In genomic region chr5:82657036-82657699, GRCh38 we compare ENCODE assay signal across 28 cellular contexts.
DNase-seq lines count a peak whose midpoint lies in the region; ATAC-seq, FAIRE-seq and TF ChIP-seq lines count a peak whose summit lies in the region.
"Had no signal": no experiment of that assay in that cellular context is flagged by ENCODE, and none has a peak within 500 bp of the region (broad histone marks: within the 10 kb centered on the region; RNA-seq: fewer than 3 reads in every experiment).

No MANE protein-coding gene starts in this region.

- FAIRE-seq in H54 (lab: Jason Lieb, UNC), result no peak
- FAIRE-seq: D721Med, GM12878 had no signal

- H3K36me3 Mint-ChIP-seq in nephron (ENCODE audit: low read depth), result no peaks in the 10 kb centered on the region
- H3K36me3 Mint-ChIP-seq: CD4-positive, CD25-positive, alpha-beta regulatory T cell had no signal

- H3K27ac Mint-ChIP-seq in nephron, result peak overlapping the region; percentile 0 to 73 (median 24)
- H3K27ac Mint-ChIP-seq: CD4-positive, CD25-positive, alpha-beta regulatory T cell; GM23338; HFFc6 had no signal

- H3K27me3 Mint-ChIP-seq in nephron (ENCODE audit: low read depth), result no peaks in the 10 kb centered on the region
- H3K27me3 Mint-ChIP-seq: CD4-positive, CD25-positive, alpha-beta regulatory T cell had no signal

- no peaks in the 10 kb centered on the region for H3K79me2 ChIP-seq in PC-3 (ENCODE audit: low read length)

- no TSS peak for BruUV-seq in PC-3 (replicated peaks; lab: Mats Ljungman, UMichigan)

- no peak overlapping the region for H3K27ac ChIP-seq in cardiac muscle cell
- H3K27ac ChIP-seq in PC-3 (ENCODE audit: low read length), result no peak overlapping the region
- H3K27ac ChIP-seq: SK-N-MC had no signal

- H3K9me2 ChIP-seq in PC-3 (replicated peaks; ENCODE audit: low read length), result no peaks in the 10 kb centered on the region

- CTCF ChIA-PET in PC-3 (lab: Charles Lee), result no interaction called here

- H3K9me3 Mint-ChIP-seq in nephron, result peaks cover 7% of the 10 kb centered on the region
- H3K9me3 Mint-ChIP-seq: CD4-positive, CD25-positive, alpha-beta regulatory T cell; GM23338; HFFc6 had no signal

- DNase-seq in NCI-H2029 (lab: John Stamatoyannopoulos, UW) (peak; percentile 35), NCI-H2029 treated with DMSO at 0.1 percent for 48 hours (lab: John Stamatoyannopoulos, UW) (no peak), cardiac muscle cell (ENCODE audit: low read depth in 1 of 2, low spot score in 1 of 2) (peak; percentile 19 to 47), cardiac septum (ENCODE audit: low spot score) (no peak), H54 (ENCODE audit: insufficient read length, low spot score) (no peak), PC-3 (no peak)
- DNase-seq: 8988T; ACHN; BE2C; CD4-positive, CD25-positive, alpha-beta regulatory T cell; EL; GDM1; HFFc6; IMR-90; KG1; MM.1S; NCI-H2081; NCI-H2171 treated with DMSO at 0.1 percent for 48 hours; NCI-H345; NCI-H510A treated with DMSO at 0.1 percent for 48 hours; RPMI8226; SHP77 treated with DMSO at 0.1 percent for 48 hours had no signal

- H3K4me1 ChIP-seq in cardiac muscle cell (ENCODE audit: low read depth) (peaks cover 37% of the 10 kb centered on the region), PC-3 (ENCODE audit: insufficient read depth, low read length) (no peaks in the 10 kb centered on the region)
- H3K4me1 ChIP-seq: BE2C, HAP-1 had no signal

- H3K4me1 Mint-ChIP-seq in nephron, result peaks cover 29% of the 10 kb centered on the region
- H3K4me1 Mint-ChIP-seq: CD4-positive, CD25-positive, alpha-beta regulatory T cell; GM23338 had no signal

- POLR2A ChIA-PET in PC-3 (lab: Charles Lee; ENCODE audit: unreplicated experiment), result no interaction called here

- TF ChIP-seq POLR2A in H54 (IDR thresholded peaks at IDR 0.05; ENCODE audit: low read depth, low read length), result no peak

- no peak overlapping the region for H3K4me2 ChIP-seq in PC-3 (ENCODE audit: low read length)
- H3K4me2 ChIP-seq: GM23338 had no signal

- H3K9me3 ChIP-seq in cardiac muscle cell (ENCODE audit: low read depth) (no peaks in the 10 kb centered on the region), PC-3 (ENCODE audit: low read length) (no peaks in the 10 kb centered on the region)
- H3K9me3 ChIP-seq: BE2C, HAP-1 had no signal

- H3F3A ChIP-seq in PC-3 (ENCODE audit: low read length, unreplicated experiment), result no peaks in the 10 kb centered on the region

- ATAC-seq in PC-3, result no peak
- ATAC-seq: GM12878, GM23338 had no signal

- no peaks in the 10 kb centered on the region for H3K27me3 ChIP-seq in cardiac muscle cell
- no peaks in the 10 kb centered on the region for H3K27me3 ChIP-seq in PC-3 (ENCODE audit: low read length)
- H3K27me3 ChIP-seq: BE2C had no signal

- H3K9ac ChIP-seq in PC-3 (ENCODE audit: low read length), result no peak overlapping the region

- H2AFZ ChIP-seq in PC-3 (ENCODE audit: low read length), result no peak overlapping the region
- H2AFZ ChIP-seq: GM23338 had no signal

- H3K36me3 ChIP-seq in cardiac muscle cell (no peaks in the 10 kb centered on the region), PC-3 (ENCODE audit: low read depth, low read length) (no peaks in the 10 kb centered on the region)
- H3K36me3 ChIP-seq: BE2C, HAP-1 had no signal

- intact Hi-C loops in cardiac septum (cut with DNase I), result no loop called here
- intact Hi-C loops in PC-3 (cut with micrococcal nuclease), result no loop called here

- no peak overlapping the region for H3K4me3 Mint-ChIP-seq in nephron
- H3K4me3 Mint-ChIP-seq: CD4-positive, CD25-positive, alpha-beta regulatory T cell; GM23338; HFFc6 had no signal

- TF ChIP-seq CTCF in cardiac muscle cell (IDR thresholded peaks at IDR 0.05; ENCODE audit: low read depth, low read length) (no peak), nephron (IDR thresholded peaks at IDR 0.05; ENCODE audit: unreplicated experiment in 3 of 3) (no peak), PC-3 (conservative IDR thresholded peaks at IDR 0.05; ENCODE audit: low read depth, low read length) (no peak)

- no peaks in the 10 kb centered on the region for H4K20me1 ChIP-seq in PC-3 (ENCODE audit: low read length)

- no peak overlapping the region for H3K4me3 ChIP-seq in cardiac muscle cell
- no peak overlapping the region for H3K4me3 ChIP-seq in PC-3 (ENCODE audit: low read length)
- H3K4me3 ChIP-seq: GM12878, GM23338, HAP-1, SK-N-MC had no signal

Comparison
In these comparisons a context has a peak if more than half of its experiments do, and no peak if none do; other contexts are left out.
1. DNase-seq: peak in NCI-H2029 (single experiment) and cardiac muscle cell (2 of 2); none in NCI-H2029 treated with DMSO at 0.1 percent for 48 hours (single experiment), cardiac septum (single experiment), H54 (single experiment) and PC-3 (single experiment).